In the genomic region with DNA sequence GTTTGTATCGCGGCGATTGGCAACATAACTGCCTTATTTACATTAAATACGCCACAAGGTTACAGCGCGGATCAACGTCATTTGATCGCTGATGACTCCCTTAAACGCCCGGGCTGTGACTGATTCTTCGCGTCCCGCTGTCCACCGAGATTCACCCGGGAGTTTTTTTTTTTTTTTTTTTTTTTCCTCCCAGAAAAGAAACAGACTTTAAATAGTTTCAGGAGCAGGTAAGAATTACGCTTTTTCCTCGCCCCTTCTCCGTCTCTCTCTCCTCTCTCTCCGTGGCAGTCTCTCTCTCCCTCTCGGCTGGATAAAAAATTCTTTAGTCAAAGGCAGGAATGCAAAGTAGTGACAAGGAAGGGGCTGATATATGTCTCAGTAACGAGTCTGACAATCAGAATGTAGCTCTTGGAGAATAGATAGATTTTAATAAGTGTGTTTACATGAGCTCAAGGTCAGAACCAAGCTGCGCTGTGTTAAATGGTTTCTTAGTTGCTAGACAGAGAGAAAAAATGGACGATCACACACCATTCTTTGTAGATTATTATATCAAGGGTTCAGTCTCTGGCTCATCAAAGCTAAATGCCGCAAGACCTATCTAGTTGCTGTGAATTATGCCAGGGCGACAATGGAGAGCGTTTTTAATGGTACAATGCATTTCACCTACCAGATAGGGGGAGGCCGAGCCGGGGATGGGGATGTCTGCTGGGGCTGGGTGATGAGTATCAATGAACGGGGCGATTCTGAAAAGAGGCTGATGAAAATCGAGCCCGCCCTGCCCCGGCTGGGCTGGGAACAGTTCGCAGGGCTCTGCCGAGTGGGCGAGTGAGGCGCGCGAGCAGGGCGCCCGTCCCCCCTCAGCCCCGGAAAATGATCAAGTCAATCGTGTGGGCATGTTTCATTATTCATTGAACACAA, we compare ENCODE assay signal across 9 cellular contexts.
A peak's percentile ranks its signal among the peaks of the same experiment; 100 is the strongest.
DNase-seq lines count a peak whose midpoint lies in the region; ATAC-seq and TF ChIP-seq lines count a peak whose summit lies in the region.
"Had no signal": no experiment of that assay in that cellular context is flagged by ENCODE, and none has a peak within 500 bp of the region (broad histone marks: within the 10 kb centered on the region; RNA-seq: fewer than 3 reads in every experiment).

No MANE protein-coding gene starts in this region.

- H3K36me3 ChIP-seq in lower lobe of right lung (no peaks in the 10 kb centered on the region), tibial nerve (no peaks in the 10 kb centered on the region)
- no peaks in the 10 kb centered on the region for H3K36me3 ChIP-seq in effector memory CD4-positive, alpha-beta T cell (ENCODE audit: control insufficient read depth, insufficient read depth, low read length)

- TF ChIP-seq CTCF in lower lobe of right lung (IDR thresholded peaks at IDR 0.05) (no peak), tibial nerve (IDR thresholded peaks at IDR 0.05) (no peak)

- peak overlapping the region; percentile 82 for H3K4me3 Mint-ChIP-seq in activated naive CD4-positive, alpha-beta T cell treated with anti-CD3 and anti-CD28 coated beads, Interleukin-2, amount 50 U/mL, for 24 hours
- peak overlapping the region; percentile 66 for H3K4me3 Mint-ChIP-seq in activated T-helper 2 cell treated with anti-CD3 and anti-CD28 coated beads, Interferon-gamma antibody, Interleukin-2, Interleukin-4, amounts not matched to agents 10 μg/mL and 5 μg/mL and 100 μg/mL, durations not matched to agents 14 hours and 24 hours and 36 hours (ENCODE audit: low read depth)
- H3K4me3 Mint-ChIP-seq: dendritic cell treated with granulocyte-macrophage colony-stimulating factor and Interleukin-4, amounts not matched to agents 40 ng/mL and 50 ng/mL, for 4 days had no signal

- peaks cover 33% of the 10 kb centered on the region for H3K4me1 Mint-ChIP-seq in activated naive CD4-positive, alpha-beta T cell treated with anti-CD3 and anti-CD28 coated beads, Interleukin-2, amount 50 U/mL, for 24 hours
- peaks cover 29% of the 10 kb centered on the region for H3K4me1 Mint-ChIP-seq in activated T-helper 2 cell treated with anti-CD3 and anti-CD28 coated beads, Interferon-gamma antibody, Interleukin-2, Interleukin-4, amounts not matched to agents 10 μg/mL and 5 μg/mL and 100 μg/mL, durations not matched to agents 14 hours and 24 hours and 36 hours (ENCODE audit: low read depth)

- no peak for TF ChIP-seq EP300 in tibial nerve (IDR thresholded peaks at IDR 0.05)

- intact Hi-C loops in activated T-helper 2 cell treated with anti-CD3 and anti-CD28 coated beads, Interferon-gamma antibody, Interleukin-2, Interleukin-4, amounts not matched to agents 10 μg/mL and 5 μg/mL and 100 μg/mL, durations not matched to agents 14 hours and 24 hours and 36 hours (cut with micrococcal nuclease): loop anchor here (2.0 to 10.0 kb wide), 3 partner anchors 150 to 696 kb away; a partner anchor contains a TSS
- intact Hi-C loops in lower lobe of right lung (cut with DNase I): no loop called here

- peaks cover 54% of the 10 kb centered on the region for H3K27me3 Mint-ChIP-seq in activated naive CD4-positive, alpha-beta T cell treated with anti-CD3 and anti-CD28 coated beads, Interleukin-2, amount 50 U/mL, for 24 hours
- H3K27me3 Mint-ChIP-seq in activated T-helper 2 cell treated with anti-CD3 and anti-CD28 coated beads, Interferon-gamma antibody, Interleukin-2, Interleukin-4, amounts not matched to agents 10 μg/mL and 5 μg/mL and 100 μg/mL, durations not matched to agents 14 hours and 24 hours and 36 hours (ENCODE audit: low read depth): peaks cover 63% of the 10 kb centered on the region

- ATAC-seq in lower lobe of right lung (no peak), GM18907 (IDR thresholded peaks at IDR 0.05; ENCODE audit: unreplicated experiment) (no peak), GM21515 (IDR thresholded peaks at IDR 0.05; ENCODE audit: unreplicated experiment) (no peak)

- DNase-seq in activated naive CD4-positive, alpha-beta T cell (lab: John Stamatoyannopoulos, UW): no peak
- DNase-seq in activated T-helper 2 cell treated with anti-CD3 and anti-CD28 coated beads, Interferon-gamma antibody, Interleukin-2, Interleukin-4, amounts not matched to agents 10 μg/mL and 5 μg/mL and 100 μg/mL, durations not matched to agents 14 hours and 24 hours and 36 hours (ENCODE audit: low spot score): no peak
- DNase-seq in lower lobe of right lung (no peak), tibial nerve (ENCODE audit: low spot score in 2 of 2) (no peak)
- no peak for DNase-seq in effector memory CD4-positive, alpha-beta T cell

- H3K9me3 Mint-ChIP-seq in activated naive CD4-positive, alpha-beta T cell treated with anti-CD3 and anti-CD28 coated beads, Interleukin-2, amount 50 U/mL, for 24 hours: no peaks in the 10 kb centered on the region
- H3K9me3 Mint-ChIP-seq in activated T-helper 2 cell treated with anti-CD3 and anti-CD28 coated beads, Interferon-gamma antibody, Interleukin-2, Interleukin-4, amounts not matched to agents 10 μg/mL and 5 μg/mL and 100 μg/mL, durations not matched to agents 14 hours and 24 hours and 36 hours: no peaks in the 10 kb centered on the region
- H3K9me3 Mint-ChIP-seq: dendritic cell treated with granulocyte-macrophage colony-stimulating factor and Interleukin-4, amounts not matched to agents 40 ng/mL and 50 ng/mL, for 4 days had no signal

- peaks cover 33% of the 10 kb centered on the region for H3K4me1 ChIP-seq in lower lobe of right lung
- peaks cover 0 to 51% (median 13%) of the 10 kb centered on the region in 4 donors for H3K4me1 ChIP-seq in tibial nerve
- peaks cover 15% of the 10 kb centered on the region for H3K4me1 ChIP-seq in effector memory CD4-positive, alpha-beta T cell (ENCODE audit: control insufficient read depth, insufficient read depth, low read length, poor library complexity, severe bottlenecking)

- no peak for TF ChIP-seq POLR2A in tibial nerve (IDR thresholded peaks at IDR 0.05)

- H3K27ac Mint-ChIP-seq in activated naive CD4-positive, alpha-beta T cell treated with anti-CD3 and anti-CD28 coated beads, Interleukin-2, amount 50 U/mL, for 24 hours: no peak overlapping the region
- peak overlapping the region; percentile 15 for H3K27ac Mint-ChIP-seq in activated T-helper 2 cell treated with anti-CD3 and anti-CD28 coated beads, Interferon-gamma antibody, Interleukin-2, Interleukin-4, amounts not matched to agents 10 μg/mL and 5 μg/mL and 100 μg/mL, durations not matched to agents 14 hours and 24 hours and 36 hours
- H3K27ac Mint-ChIP-seq: dendritic cell treated with granulocyte-macrophage colony-stimulating factor and Interleukin-4, amounts not matched to agents 40 ng/mL and 50 ng/mL, for 4 days had no signal

- H3K27ac ChIP-seq in lower lobe of right lung (no peak overlapping the region), tibial nerve (peak overlapping the region; percentile 67 to 95 (median 85))
- no peak overlapping the region for H3K27ac ChIP-seq in effector memory CD4-positive, alpha-beta T cell (ENCODE audit: insufficient read depth, low read length, poor library complexity, severe bottlenecking)

- 6 to 7% methylated on average over 43 of the region's 43 CpGs for WGBS in tibial nerve, 2 donors

- peaks cover 91% of the 10 kb centered on the region for H3K27me3 ChIP-seq in lower lobe of right lung (ENCODE audit: low read depth)
- H3K27me3 ChIP-seq in tibial nerve: peaks cover 0 to 67% of the 10 kb centered on the region in 2 donors
- H3K27me3 ChIP-seq in effector memory CD4-positive, alpha-beta T cell (replicated peaks; ENCODE audit: control insufficient read depth, insufficient read depth, low read length, poor library complexity, severe bottlenecking): peaks cover 27% of the 10 kb centered on the region

- peak overlapping the region; percentile 54 for H3K4me3 ChIP-seq in lower lobe of right lung
- peak overlapping the region; percentile 47 to 69 (median 62) for H3K4me3 ChIP-seq in tibial nerve
- H3K4me3 ChIP-seq in effector memory CD4-positive, alpha-beta T cell (ENCODE audit: insufficient read depth, low read depth, low read length, poor library complexity, severe bottlenecking): no peak overlapping the region

- no peaks in the 10 kb centered on the region for H3K9me3 ChIP-seq in lower lobe of right lung
- no peaks in the 10 kb centered on the region for H3K9me3 ChIP-seq in tibial nerve
- H3K9me3 ChIP-seq in effector memory CD4-positive, alpha-beta T cell (ENCODE audit: control insufficient read depth, low read length): no peaks in the 10 kb centered on the region

- peaks cover 4% of the 10 kb centered on the region for H3K36me3 Mint-ChIP-seq in activated naive CD4-positive, alpha-beta T cell treated with anti-CD3 and anti-CD28 coated beads, Interleukin-2, amount 50 U/mL, for 24 hours
- H3K36me3 Mint-ChIP-seq in activated T-helper 2 cell treated with anti-CD3 and anti-CD28 coated beads, Interferon-gamma antibody, Interleukin-2, Interleukin-4, amounts not matched to agents 10 μg/mL and 5 μg/mL and 100 μg/mL, durations not matched to agents 14 hours and 24 hours and 36 hours (ENCODE audit: low read depth): no peaks in the 10 kb centered on the region

Comparison
In these comparisons a context has a peak if more than half of its experiments do, and no peak if none do; other contexts are left out.
1. H3K27ac ChIP-seq: peak in tibial nerve (4 of 4); none in lower lobe of right lung (single experiment) and effector memory CD4-positive, alpha-beta T cell (single experiment).